ENCODE assay signal across 8 cellular contexts in the genomic region with DNA sequence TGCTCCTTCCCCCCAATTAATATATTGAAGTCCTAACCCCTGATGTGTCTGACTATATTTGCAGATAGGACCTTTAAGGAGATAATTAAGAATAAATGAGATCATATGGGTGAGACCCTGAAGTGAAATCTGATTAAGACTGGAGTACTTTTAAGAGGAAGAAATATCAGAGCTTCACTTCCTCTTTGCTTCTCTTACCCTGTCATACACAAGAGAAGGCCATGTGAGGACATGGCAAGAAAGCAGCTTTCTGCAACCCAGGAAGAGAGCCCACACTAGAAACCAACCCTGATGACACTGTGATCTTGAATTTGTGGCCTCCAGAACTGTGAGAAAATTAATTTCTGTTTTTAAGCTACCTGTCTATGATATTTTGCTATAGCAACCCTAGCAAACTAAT. TPM values are rescaled to one million over a fixed set of nuclear protein-coding genes. Genes with fewer than 3 reads are reported as not detected.
A peak's percentile ranks its signal among the peaks of the same experiment; 100 is the strongest.
DNase-seq lines count a peak whose midpoint lies in the region; ATAC-seq, FAIRE-seq and TF ChIP-seq lines count a peak whose summit lies in the region.

No MANE protein-coding gene starts in this region.

- H3K27me3 Mint-ChIP-seq in T-helper 1 cell treated with Interleukin-12 subunit alpha and Interleukin-12 subunit beta and Interleukin-4 antibody, amounts not matched to agents 30 μg/mL and 1 μg/mL, for 36 hours (ENCODE audit: low read depth) = no peaks in the 10 kb centered on the region

- H3K9me3 ChIP-seq in right lobe of liver (no peaks in the 10 kb centered on the region), HepG2 (ENCODE audit: low read length) (no peaks in the 10 kb centered on the region), stomach (no peaks in the 10 kb centered on the region)

- POLR2A ChIA-PET in HepG2 (lab: Yijun Ruan, JAX) = no interaction called here

- no peak overlapping the region for H2AFZ ChIP-seq in HepG2 (ENCODE audit: low read length)

- H3K27ac ChIP-seq in right lobe of liver (no peak overlapping the region), HepG2 (ENCODE audit: extremely low read length, insufficient read depth, low read length) (no peak overlapping the region), stomach (no peak overlapping the region)

- H3K4me3 ChIP-seq in right lobe of liver (no peak overlapping the region), HepG2 (replicated peaks in 1 of 3; ENCODE audit: insufficient read depth in 1 of 3, low read depth in 2 of 3, low read length in 3 of 3) (no peak overlapping the region), stomach (no peak overlapping the region)

- no peak overlapping the region for H3K4me2 ChIP-seq in HepG2 (ENCODE audit: low read depth, low read length)

- intact Hi-C loops in right lobe of liver (cut with DNase I) = no loop called here
- intact Hi-C loops in HepG2 (cut with micrococcal nuclease; ENCODE audit: unreplicated experiment) = no loop called here
- intact Hi-C loops in stomach (cut with DNase I; ENCODE audit: low total_unique reads) = no loop called here

- H3K4me1 Mint-ChIP-seq in T-helper 1 cell treated with Interleukin-12 subunit alpha and Interleukin-12 subunit beta and Interleukin-4 antibody, amounts not matched to agents 30 μg/mL and 1 μg/mL, for 36 hours (ENCODE audit: low read depth) = peaks cover 11% of the 10 kb centered on the region

- H3K36me3 Mint-ChIP-seq in T-helper 1 cell treated with Interleukin-12 subunit alpha and Interleukin-12 subunit beta and Interleukin-4 antibody, amounts not matched to agents 30 μg/mL and 1 μg/mL, for 36 hours (ENCODE audit: low read depth) = no peaks in the 10 kb centered on the region

- ATAC-seq in right lobe of liver (peak; percentile 64 to 76 (median 69)), HepG2 (no peak), HG03066 (IDR thresholded peaks at IDR 0.05; ENCODE audit: low read depth, unreplicated experiment) (peak; percentile 96)

- H3K27ac Mint-ChIP-seq in T-helper 1 cell treated with Interleukin-12 subunit alpha and Interleukin-12 subunit beta and Interleukin-4 antibody, amounts not matched to agents 30 μg/mL and 1 μg/mL, for 36 hours = peak overlapping the region; percentile 5

- TF ChIP-seq EP300 in HepG2 (IDR thresholded peaks at IDR 0.05; ENCODE audit: low read depth in 2 of 2, low read length in 2 of 2) (no peak), HepG2 (CRISPR knock-in tag; IDR thresholded peaks at IDR 0.05; ENCODE audit: borderline replicate concordance) (no peak), stomach (IDR thresholded peaks at IDR 0.05) (no peak)

- in situ Hi-C loops in HepG2 (cut with HindIII; ENCODE audit: extremely low pct_ligation_motif_present, low pct_unique_long_range_greater_than_20kb) = no loop called here

- H3K9ac ChIP-seq in HepG2 (ENCODE audit: insufficient read depth, low read depth, low read length) = no peak overlapping the region

- no peak for DNase-seq in right lobe of liver
- DNase-seq in HepG2 (ENCODE audit: low spot score) = no peak
- peak; percentile 21 for DNase-seq in renal cortical epithelial cell (ENCODE audit: low read depth)
- no peak for DNase-seq in stomach
- no peak for DNase-seq in amygdala (lab: John Stamatoyannopoulos, UW)
- no peak for DNase-seq in D721Med (ENCODE audit: insufficient read length, low spot score)

- no peak for FAIRE-seq in HepG2 (lab: Jason Lieb, UNC)
- no peak for FAIRE-seq in D721Med (lab: Jason Lieb, UNC)

- no peak overlapping the region for H3K4me3 Mint-ChIP-seq in T-helper 1 cell treated with Interleukin-12 subunit alpha and Interleukin-12 subunit beta and Interleukin-4 antibody, amounts not matched to agents 30 μg/mL and 1 μg/mL, for 36 hours

- H3K4me1 ChIP-seq in right lobe of liver (peaks cover 0 to 7% (median 0%) of the 10 kb centered on the region in 4 donors), HepG2 (ENCODE audit: insufficient read depth, low read length) (peaks cover 24% of the 10 kb centered on the region), stomach (peaks cover 11 to 41% (median 23%) of the 10 kb centered on the region in 4 donors)

- CTCF ChIA-PET in HepG2 (lab: Yijun Ruan, JAX; ENCODE audit: low intra/inter-chr PET ratio, low total read pairs) = no interaction called here

- BruUV-seq in HepG2 (replicated peaks; lab: Mats Ljungman, UMichigan) = no TSS peak

- H3K27me3 ChIP-seq in right lobe of liver = no peaks in the 10 kb centered on the region
- no peaks in the 10 kb centered on the region for H3K27me3 ChIP-seq in HepG2 (ENCODE audit: control insufficient read depth in 1 of 2, insufficient read depth in 2 of 2, low read length in 2 of 2)
- no peaks in the 10 kb centered on the region for H3K27me3 ChIP-seq in stomach

- peaks cover 59% of the 10 kb centered on the region for H3K79me2 ChIP-seq in HepG2 (ENCODE audit: insufficient read depth, low read length)

- H4K20me1 ChIP-seq in HepG2 (ENCODE audit: insufficient read depth, low read length) = peaks cover 6% of the 10 kb centered on the region; the same call in 1 of the 2 replicates

- H3K9me3 Mint-ChIP-seq in T-helper 1 cell treated with Interleukin-12 subunit alpha and Interleukin-12 subunit beta and Interleukin-4 antibody, amounts not matched to agents 30 μg/mL and 1 μg/mL, for 36 hours = no peaks in the 10 kb centered on the region

- TF ChIP-seq RAD21 in HepG2 (CRISPR knock-in tag; IDR thresholded peaks at IDR 0.05) = no peak

- TF ChIP-seq POLR2A in right lobe of liver (IDR thresholded peaks at IDR 0.05) (no peak), HepG2 (IDR thresholded peaks at IDR 0.05; ENCODE audit: insufficient read depth in 1 of 2, low read depth in 2 of 2, low read length in 2 of 2) (no peak), stomach (IDR thresholded peaks at IDR 0.05) (no peak)

- TF ChIP-seq CTCF in right lobe of liver (IDR thresholded peaks at IDR 0.05) = no peak
- no peak for TF ChIP-seq CTCF in HepG2 (CRISPR knock-in tag; IDR thresholded peaks at IDR 0.05)
- no peak for TF ChIP-seq CTCF in stomach (IDR thresholded peaks at IDR 0.05)
- no peak for TF ChIP-seq CTCF in D721Med (IDR thresholded peaks at IDR 0.05; ENCODE audit: insufficient read depth, missing control alignments)

- H3K36me3 ChIP-seq in right lobe of liver (no peaks in the 10 kb centered on the region), HepG2 (replicated peaks in 1 of 2; ENCODE audit: control insufficient read depth in 1 of 2, insufficient read depth in 2 of 2, low read length in 2 of 2) (no peaks in the 10 kb centered on the region), stomach (no peaks in the 10 kb centered on the region)

TF ChIP-seq in HepG2, 621 proteins besides CTCF, POLR2A, EP300 and RAD21:
- TF ChIP-seq, protein P1, sequence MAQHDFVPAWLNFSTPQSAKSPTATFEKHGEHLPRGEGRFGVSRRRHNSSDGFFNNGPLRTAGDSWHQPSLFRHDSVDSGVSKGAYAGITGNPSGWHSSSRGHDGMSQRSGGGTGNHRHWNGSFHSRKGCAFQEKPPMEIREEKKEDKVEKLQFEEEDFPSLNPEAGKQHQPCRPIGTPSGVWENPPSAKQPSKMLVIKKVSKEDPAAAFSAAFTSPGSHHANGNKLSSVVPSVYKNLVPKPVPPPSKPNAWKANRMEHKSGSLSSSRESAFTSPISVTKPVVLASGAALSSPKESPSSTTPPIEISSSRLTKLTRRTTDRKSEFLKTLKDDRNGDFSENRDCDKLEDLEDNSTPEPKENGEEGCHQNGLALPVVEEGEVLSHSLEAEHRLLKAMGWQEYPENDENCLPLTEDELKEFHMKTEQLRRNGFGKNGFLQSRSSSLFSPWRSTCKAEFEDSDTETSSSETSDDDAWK (CRISPR knock-in tag; IDR thresholded peaks at IDR 0.05) = no peak
- TF ChIP-seq PRMT3 (CRISPR knock-in tag; IDR thresholded peaks at IDR 0.05; ENCODE audit: borderline replicate concordance, low read depth) = no peak

RNA-seq across cellular contexts. Expression of a gene that starts 44.2 kb away (rescaled TPM):
- total RNA-seq in right lobe of liver (10 to 100 TPM; 29.6 to 53.3 (median 38.2) TPM), HepG2 (2016; rRNA removed; fragmentation: Illumina TruSeq; extraction: Trizol) (42.7 and 51.4 TPM in 2 replicates), renal cortical epithelial cell (74.8 and 122 TPM in 2 replicates), stomach (100 to 1,000 TPM in 2 of 5 donors, 10 to 100 TPM in 3; 26.4 to 235 (median 98.0) TPM)
- 10.6 and 12.0 TPM in 2 replicates for total RNA-seq in HepG2 (2016; cell fraction: cytosol; rRNA removed; fragmentation: Illumina TruSeq; extraction: Trizol; ENCODE audit: low read depth)
- 38.0 and 48.1 TPM in 2 replicates for total RNA-seq in HepG2 (2016; cell fraction: insoluble cytoplasmic fraction; rRNA removed; fragmentation: Illumina TruSeq; extraction: Trizol)
- 16.5 and 17.1 TPM in 2 replicates for total RNA-seq in HepG2 (2016; cell fraction: membrane; rRNA removed; fragmentation: Illumina TruSeq; extraction: Trizol)
- 121 and 123 TPM in 2 replicates for total RNA-seq in HepG2 (2016; cell fraction: nucleus; rRNA removed; fragmentation: Illumina TruSeq; extraction: Trizol)
- polyA plus RNA-seq in HepG2 (2011; rRNA removed) (34.9 and 42.3 TPM in 2 replicates), stomach (10 to 100 TPM; 13.6 to 26.4 (median 19.1) TPM)
- 15.7 and 25.3 TPM in 2 replicates for polyA plus RNA-seq in HepG2 (2011; cell fraction: cytosol; rRNA removed)
- 46.2 and 51.3 TPM in 2 replicates for polyA plus RNA-seq in HepG2 (2011; cell fraction: nucleus; rRNA removed)
- 44.1 and 47.8 TPM in 2 replicates for polyA plus RNA-seq in HepG2 (2012)
- polyA plus RNA-seq in HepG2 (2016; cell fraction: cytosol; fragmentation: Illumina TruSeq; extraction: Trizol; ENCODE audit: low read depth) = 0.93 and 1.1 TPM in 2 replicates
- 22.2 and 27.2 TPM in 2 replicates for polyA plus RNA-seq in HepG2 (2016; cell fraction: insoluble cytoplasmic fraction; fragmentation: Illumina TruSeq; extraction: Trizol; ENCODE audit: low read depth)
- polyA plus RNA-seq in HepG2 (2016; cell fraction: membrane; fragmentation: Illumina TruSeq; extraction: Trizol; ENCODE audit: low read depth) = 2.7 and 3.3 TPM in 2 replicates
- 68.6 and 81.1 TPM in 2 replicates for polyA plus RNA-seq in HepG2 (2016; cell fraction: nucleus; fragmentation: Illumina TruSeq; extraction: Trizol; ENCODE audit: insufficient read depth, low read depth)
- 45.1 and 116 TPM in 2 replicates for polyA minus RNA-seq in HepG2 (2011; rRNA and poly(A)+ RNA removed; ENCODE audit: low replicate concordance)
- 51.2 and 58.4 TPM in 2 replicates for polyA minus RNA-seq in HepG2 (2011; cell fraction: cytosol; rRNA and poly(A)+ RNA removed)
- polyA minus RNA-seq in HepG2 (2011; cell fraction: nucleus; rRNA and poly(A)+ RNA removed) = 378 and 386 TPM in 2 replicates
